Comparison of ENCODE assay signal across 10 cellular contexts in the genomic region with DNA sequence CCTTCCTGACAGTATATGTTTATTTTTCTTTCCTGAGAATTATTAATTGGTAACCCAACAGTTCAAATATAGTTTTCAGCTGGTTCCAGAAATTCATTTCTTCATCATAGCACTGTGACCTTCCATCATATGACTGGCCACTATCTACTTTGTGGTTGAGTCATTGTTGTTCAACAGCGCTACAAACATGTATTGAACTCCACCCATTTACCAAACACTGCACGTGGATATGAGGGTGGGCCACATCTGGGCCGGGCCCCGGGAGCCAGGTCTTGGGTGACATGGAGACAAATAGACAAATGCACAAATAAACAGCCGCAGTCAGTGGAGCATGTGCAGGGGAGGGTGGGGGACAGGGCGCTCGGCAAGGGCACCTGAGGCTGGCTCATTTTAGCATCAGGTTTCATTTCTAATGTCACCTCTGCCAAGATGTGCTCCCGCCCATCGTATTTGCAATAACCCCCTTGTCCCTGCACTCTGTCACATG. TPM values are rescaled to one million over a fixed set of nuclear protein-coding genes. Genes with fewer than 3 reads are reported as not detected.
DNase-seq lines count a peak whose midpoint lies in the region; ATAC-seq, FAIRE-seq and TF ChIP-seq lines count a peak whose summit lies in the region.
"Had no signal": no experiment of that assay in that cellular context is flagged by ENCODE, and none has a peak within 500 bp of the region (broad histone marks: within the 10 kb centered on the region; RNA-seq: fewer than 3 reads in every experiment).

No MANE protein-coding gene starts in this region.

- H3K9me3 ChIP-seq in mammary epithelial cell (replicated peaks; ENCODE audit: insufficient read depth, low read length): no peaks in the 10 kb centered on the region
- H3K9me3 ChIP-seq in HepG2 (ENCODE audit: low read length): no peaks in the 10 kb centered on the region
- H3K9me3 ChIP-seq in vagina: no peaks in the 10 kb centered on the region

- CTCF ChIA-PET in mammary epithelial cell (lab: Charles Lee; ENCODE audit: low non-redundant PET): interaction anchor here (0.5 to 0.8 kb wide), 2 partner anchors 10 to 25 kb away, joined by 3 to 8 read pairs; no protein-coding TSS in a partner anchor
- CTCF ChIA-PET in HepG2 (lab: Yijun Ruan, JAX; ENCODE audit: low intra/inter-chr PET ratio, low total read pairs): interaction anchor here (1.9 kb wide), 1 partner anchor 162 kb away, joined by 11 read pairs; no protein-coding TSS in a partner anchor

- H2AFZ ChIP-seq in mammary epithelial cell (ENCODE audit: low read depth, low read length) (no peak overlapping the region), HepG2 (ENCODE audit: low read length) (no peak overlapping the region)

- H3K27me3 ChIP-seq in mammary epithelial cell (ENCODE audit: insufficient read depth, low read length): no peaks in the 10 kb centered on the region
- peaks cover 1 to 11% of the 10 kb centered on the region in 2 experiments; a peak in 3 of 5 replicates for H3K27me3 ChIP-seq in HepG2 (ENCODE audit: control insufficient read depth in 1 of 2, insufficient read depth in 2 of 2, low read length in 2 of 2)
- no peaks in the 10 kb centered on the region for H3K27me3 ChIP-seq in vagina
- H3K27me3 ChIP-seq: spleen had no signal

- intact Hi-C loops in mammary epithelial cell (cut with micrococcal nuclease) (no loop called here), HepG2 (cut with micrococcal nuclease; ENCODE audit: unreplicated experiment) (loop anchor here (2.0 kb wide), 2 partner anchors 24 to 162 kb away; partner anchors contain the start of gene EEPD1), vagina (cut with DNase I) (no loop called here)

- no peak for TF ChIP-seq RAD21 in HepG2 (CRISPR knock-in tag; IDR thresholded peaks at IDR 0.05)

- ATAC-seq in HepG2 (peak; percentile 60), HG03442 (IDR thresholded peaks at IDR 0.05; ENCODE audit: unreplicated experiment) (no peak), HG02763 (IDR thresholded peaks at IDR 0.05; ENCODE audit: unreplicated experiment) (no peak)

- H3K4me3 ChIP-seq in mammary epithelial cell (replicated peaks in 1 of 3; ENCODE audit: insufficient read depth in 1 of 3, low read depth in 2 of 3, low read length in 3 of 3): no peak overlapping the region
- H3K4me3 ChIP-seq in HepG2 (replicated peaks in 1 of 3; ENCODE audit: insufficient read depth in 1 of 3, low read depth in 2 of 3, low read length in 3 of 3): peak overlapping the region in 2 of 3 experiments; percentile 14 to 42; a peak in 1 of 6 replicates
- H3K4me3 ChIP-seq in vagina: no peak overlapping the region
- H3K4me3 ChIP-seq: spleen had no signal

- no peak for FAIRE-seq in HepG2 (lab: Jason Lieb, UNC)
- FAIRE-seq: TTC549 had no signal

- H3K4me1 ChIP-seq in mammary epithelial cell (ENCODE audit: insufficient read depth, low read length) (no peaks in the 10 kb centered on the region), HepG2 (ENCODE audit: insufficient read depth, low read length) (peaks cover 36% of the 10 kb centered on the region), vagina (peaks cover 32% of the 10 kb centered on the region)
- H3K4me1 ChIP-seq: spleen had no signal

- DNase-seq in NCI-H1694 treated with DMSO at 0.1 percent for 48 hours (lab: John Stamatoyannopoulos, UW) (peak; percentile 34), NCI-H1694 (lab: John Stamatoyannopoulos, UW) (no peak), mammary epithelial cell (no peak), HepG2 (ENCODE audit: low spot score) (peak; percentile 48), vagina (ENCODE audit: extremely low spot score in 2 of 2) (no peak), T-helper 2 cell (no peak)
- DNase-seq: spleen had no signal

- in situ Hi-C loops in mammary epithelial cell (cut with MboI; ENCODE audit: low sequenced_read_pairs in 2 of 2) (no loop called here), HepG2 (cut with HindIII; ENCODE audit: extremely low pct_ligation_motif_present, low pct_unique_long_range_greater_than_20kb) (no loop called here)

- dilution Hi-C loops in mammary epithelial cell (cut with HindIII; ENCODE audit: low sequenced_read_pairs): no loop called here

- peak overlapping the region; percentile 68 for H3K4me2 ChIP-seq in mammary epithelial cell (ENCODE audit: insufficient read depth, low read depth, low read length)
- peak overlapping the region; percentile 65 for H3K4me2 ChIP-seq in HepG2 (ENCODE audit: low read depth, low read length)

- H4K20me1 ChIP-seq in mammary epithelial cell (ENCODE audit: insufficient read depth, low read length) (no peaks in the 10 kb centered on the region), HepG2 (ENCODE audit: insufficient read depth, low read length) (no peaks in the 10 kb centered on the region)

- no TSS peak for BruUV-seq in mammary epithelial cell (replicated peaks; lab: Mats Ljungman, UMichigan)
- no TSS peak for BruUV-seq in HepG2 (replicated peaks; lab: Mats Ljungman, UMichigan)

- no peaks in the 10 kb centered on the region for H3K36me3 ChIP-seq in mammary epithelial cell (ENCODE audit: insufficient read depth, low read length)
- no peaks in the 10 kb centered on the region for H3K36me3 ChIP-seq in HepG2 (replicated peaks in 1 of 2; ENCODE audit: control insufficient read depth in 1 of 2, insufficient read depth in 2 of 2, low read length in 2 of 2)
- no peaks in the 10 kb centered on the region for H3K36me3 ChIP-seq in vagina
- H3K36me3 ChIP-seq: spleen had no signal

- 74% methylated on average over 7 of the region's 9 CpGs for WGBS in mammary epithelial cell (ENCODE audit: low coverage, missing lambda C conversion rate)
- 11% methylated on average over 9 of the region's 9 CpGs for WGBS in HepG2 (ENCODE audit: low lambda C conversion rate)

- no peak overlapping the region for H3K9ac ChIP-seq in mammary epithelial cell (ENCODE audit: insufficient read depth, low read length)
- H3K9ac ChIP-seq in HepG2 (ENCODE audit: insufficient read depth, low read depth, low read length): no peak overlapping the region

- no peaks in the 10 kb centered on the region for H3K79me2 ChIP-seq in mammary epithelial cell (ENCODE audit: insufficient read depth, low read length)
- no peaks in the 10 kb centered on the region for H3K79me2 ChIP-seq in HepG2 (ENCODE audit: insufficient read depth, low read length)

- peak in 1 of 2 experiments; percentile 41; a peak in 1 of 4 replicates for TF ChIP-seq EP300 in HepG2 (IDR thresholded peaks at IDR 0.05; ENCODE audit: low read depth in 2 of 2, low read length in 2 of 2)
- no peak for TF ChIP-seq EP300 in HepG2 (CRISPR knock-in tag; IDR thresholded peaks at IDR 0.05; ENCODE audit: borderline replicate concordance)

- no peak for TF ChIP-seq POLR2A in HepG2 (IDR thresholded peaks at IDR 0.05; ENCODE audit: insufficient read depth in 1 of 2, low read depth in 2 of 2, low read length in 2 of 2)
- TF ChIP-seq POLR2A in vagina (IDR thresholded peaks at IDR 0.05): no peak

- TF ChIP-seq CTCF in mammary epithelial cell (conservative IDR thresholded peaks at IDR 0.05 in 1 of 2, IDR thresholded peaks at IDR 0.05 in 1 of 2; ENCODE audit: extremely low read depth in 1 of 2, insufficient read depth in 1 of 2, low read depth in 1 of 2, low read length in 2 of 2) (no peak), HepG2 (CRISPR knock-in tag; IDR thresholded peaks at IDR 0.05) (no peak), vagina (IDR thresholded peaks at IDR 0.05) (no peak)

- POLR2A ChIA-PET in HepG2 (lab: Yijun Ruan, JAX): interaction anchor here (0.8 to 1.3 kb wide), 3 partner anchors 9 to 161 kb away, joined by 4 to 5 read pairs (median 4); no protein-coding TSS in a partner anchor

- no peak overlapping the region for H3K27ac ChIP-seq in mammary epithelial cell (ENCODE audit: insufficient read depth, low read depth, low read length)
- no peak overlapping the region for H3K27ac ChIP-seq in HepG2 (ENCODE audit: extremely low read length, insufficient read depth, low read length)
- peak overlapping the region; percentile 68 for H3K27ac ChIP-seq in vagina
- H3K27ac ChIP-seq: spleen had no signal

TF ChIP-seq in HepG2, 621 proteins besides CTCF, POLR2A, EP300 and RAD21 (continues in another document):
- TF ChIP-seq SPEN (CRISPR knock-in tag; IDR thresholded peaks at IDR 0.05; ENCODE audit: low read depth) (peak; percentile 10; the same call in 1 of the 2 replicates), SMYD3 (CRISPR knock-in tag; IDR thresholded peaks at IDR 0.05) (no peak), FOXA3 (CRISPR knock-in tag; IDR thresholded peaks at IDR 0.05) (0 out of 2 replicates have a peak, but pooled peaks have one; percentile 25), ZNF891 (CRISPR knock-in tag; IDR thresholded peaks at IDR 0.05) (no peak), SUZ12 (IDR thresholded peaks at IDR 0.05; ENCODE audit: low read depth, low read length) (no peak), RBM39 (IDR thresholded peaks at IDR 0.05; ENCODE audit: low read depth, low read length, poor library complexity, severe bottlenecking) (no peak)

RNA-seq across cellular contexts. Expression of gene EEPD1, which starts 24.0 kb away (rescaled TPM):
- 1 to 10 TPM; 1.9 to 2.0 TPM for total RNA-seq in mammary epithelial cell
- 1.5 TPM for polyA plus RNA-seq in mammary epithelial cell
- polyA minus RNA-seq in mammary epithelial cell: 0.21 TPM
- total RNA-seq in HepG2 (2016; rRNA removed; fragmentation: Illumina TruSeq; extraction: Trizol): 10.0 and 10.1 TPM in 2 replicates
- total RNA-seq in HepG2 (2016; cell fraction: cytosol; rRNA removed; fragmentation: Illumina TruSeq; extraction: Trizol; ENCODE audit: low read depth): 2.6 and 4.1 TPM in 2 replicates
- 6.6 and 8.8 TPM in 2 replicates for total RNA-seq in HepG2 (2016; cell fraction: insoluble cytoplasmic fraction; rRNA removed; fragmentation: Illumina TruSeq; extraction: Trizol)
- total RNA-seq in HepG2 (2016; cell fraction: membrane; rRNA removed; fragmentation: Illumina TruSeq; extraction: Trizol): 4.1 and 4.5 TPM in 2 replicates
- 8.1 and 10.7 TPM in 2 replicates for total RNA-seq in HepG2 (2016; cell fraction: nucleus; rRNA removed; fragmentation: Illumina TruSeq; extraction: Trizol)
- 16.4 and 18.4 TPM in 2 replicates for polyA plus RNA-seq in HepG2 (2011; rRNA removed)
- 13.7 and 15.2 TPM in 2 replicates for polyA plus RNA-seq in HepG2 (2011; cell fraction: cytosol; rRNA removed)
- polyA plus RNA-seq in HepG2 (2011; cell fraction: nucleus; rRNA removed): 36.9 and 55.6 TPM in 2 replicates
- polyA plus RNA-seq in HepG2 (2012): 17.7 and 30.3 TPM in 2 replicates
- 1.3 and 1.6 TPM in 2 replicates for polyA plus RNA-seq in HepG2 (2016; cell fraction: cytosol; fragmentation: Illumina TruSeq; extraction: Trizol; ENCODE audit: low read depth)
- 9.2 and 12.3 TPM in 2 replicates for polyA plus RNA-seq in HepG2 (2016; cell fraction: insoluble cytoplasmic fraction; fragmentation: Illumina TruSeq; extraction: Trizol; ENCODE audit: low read depth)
- 2.9 and 3.7 TPM in 2 replicates for polyA plus RNA-seq in HepG2 (2016; cell fraction: membrane; fragmentation: Illumina TruSeq; extraction: Trizol; ENCODE audit: low read depth)
- polyA plus RNA-seq in HepG2 (2016; cell fraction: nucleus; fragmentation: Illumina TruSeq; extraction: Trizol; ENCODE audit: insufficient read depth, low read depth): 36.8 and 40.3 TPM in 2 replicates
- 1.7 and 22.0 TPM in 2 replicates for polyA minus RNA-seq in HepG2 (2011; rRNA and poly(A)+ RNA removed; ENCODE audit: low replicate concordance)
- polyA minus RNA-seq in HepG2 (2011; cell fraction: cytosol; rRNA and poly(A)+ RNA removed): 6.0 and 8.7 TPM in 2 replicates
- 31.8 and 34.1 TPM in 2 replicates for polyA minus RNA-seq in HepG2 (2011; cell fraction: nucleus; rRNA and poly(A)+ RNA removed)
- total RNA-seq in vagina: 9.8 TPM

Comparison
In these comparisons a context has a peak if more than half of its experiments do, and no peak if none do; other contexts are left out.
1. DNase-seq: peak in NCI-H1694 treated with DMSO at 0.1 percent for 48 hours (single experiment) and HepG2 (single experiment); none in NCI-H1694 (single experiment), mammary epithelial cell (single experiment), vagina (0 of 2) and T-helper 2 cell (0 of 5).
2. H3K4me3 ChIP-seq: peak in HepG2 (2 of 3); none in mammary epithelial cell (0 of 3) and vagina (0 of 2).